In genomic region chr12:58420496-58420895, GRCh38 we compare ENCODE assay signal across 19 cellular contexts.
DNase-seq lines count a peak whose midpoint lies in the region; TF ChIP-seq lines count a peak whose summit lies in the region.
"Had no signal": no experiment of that assay in that cellular context is flagged by ENCODE, and none has a peak within 500 bp of the region (broad histone marks: within the 10 kb centered on the region; RNA-seq: fewer than 3 reads in every experiment).

No MANE protein-coding gene starts in this region.

- intact Hi-C loops in CD14-positive monocyte (cut with micrococcal nuclease) = no loop called here

- H3K36me3 ChIP-seq in SK-N-MC (ENCODE audit: insufficient read depth, low read length) = no peaks in the 10 kb centered on the region
- H3K36me3 ChIP-seq: adrenal gland, left ventricle myocardium inferior, upper lobe of left lung had no signal

- no peak for TF ChIP-seq CTCF in CD14-positive monocyte (IDR thresholded peaks at IDR 0.05)

- H3K27ac Mint-ChIP-seq in CD14-positive monocyte = no peak overlapping the region
- H3K27ac Mint-ChIP-seq: activated CD4-positive, alpha-beta memory T cell treated with anti-CD3 and anti-CD28 coated beads for 36 hours; activated T-helper 1 cell treated with anti-CD3 and anti-CD28 coated beads, Interleukin-12 subunit alpha, Interleukin-12 subunit beta, Interleukin-2, Interleukin-4 antibody, amounts not matched to agents 30 ng/mL and 10 ng/mL and 1 ng/mL, durations not matched to agents 14 hours and 24 hours and 36 hours; CD8-positive, alpha-beta T cell; naive B cell had no signal

- H3K4me1 Mint-ChIP-seq in CD14-positive monocyte = no peaks in the 10 kb centered on the region
- H3K4me1 Mint-ChIP-seq: naive B cell had no signal

- H3K27me3 Mint-ChIP-seq in CD14-positive monocyte (ENCODE audit: low read depth in 3 of 3) = peaks cover 0 to 5% (median 2%) of the 10 kb centered on the region in 3 donors

- no peaks in the 10 kb centered on the region for H3K9me3 ChIP-seq in SK-N-MC (ENCODE audit: low read depth, low read length)
- H3K9me3 ChIP-seq: adrenal gland, left ventricle myocardium inferior, upper lobe of left lung had no signal

- H3K27ac ChIP-seq in SK-N-MC = peak overlapping the region; percentile 58
- H3K27ac ChIP-seq: adrenal gland, left ventricle myocardium inferior, upper lobe of left lung had no signal

- no peaks in the 10 kb centered on the region for H3K36me3 Mint-ChIP-seq in CD14-positive monocyte
- H3K36me3 Mint-ChIP-seq: activated CD4-positive, alpha-beta memory T cell treated with anti-CD3 and anti-CD28 coated beads for 36 hours; CD8-positive, alpha-beta T cell; naive B cell had no signal

- H3K4me3 Mint-ChIP-seq in CD14-positive monocyte = no peak overlapping the region
- H3K4me3 Mint-ChIP-seq: activated CD4-positive, alpha-beta memory T cell treated with anti-CD3 and anti-CD28 coated beads for 36 hours; activated T-helper 1 cell treated with anti-CD3 and anti-CD28 coated beads, Interleukin-12 subunit alpha, Interleukin-12 subunit beta, Interleukin-2, Interleukin-4 antibody, amounts not matched to agents 30 ng/mL and 10 ng/mL and 1 ng/mL, durations not matched to agents 14 hours and 24 hours and 36 hours; CD8-positive, alpha-beta T cell; naive B cell had no signal

- peak overlapping the region; percentile 29 for H3K9ac ChIP-seq in SK-N-MC (ENCODE audit: insufficient read length)

- H3K4me3 ChIP-seq in SK-N-MC = peak overlapping the region; percentile 44; the same call in 1 of the 2 replicates
- H3K4me3 ChIP-seq: adrenal gland, left ventricle myocardium inferior, upper lobe of left lung had no signal

- peaks cover 0 to 4% (median 0%) of the 10 kb centered on the region in 7 donors for H3K9me3 Mint-ChIP-seq in CD14-positive monocyte
- H3K9me3 Mint-ChIP-seq: activated CD4-positive, alpha-beta memory T cell treated with anti-CD3 and anti-CD28 coated beads for 36 hours had no signal

- TF ChIP-seq POLR2A in erythroblast (IDR thresholded peaks at IDR 0.05; ENCODE audit: low read length) = no peak

- peak; percentile 83 for DNase-seq in GM04504 (ENCODE audit: low read depth)
- DNase-seq in SK-N-MC (ENCODE audit: low read depth, low spot score) = peak; percentile 30
- DNase-seq in erythroblast (lab: John Stamatoyannopoulos, UW) = peak; percentile 12 to 19
- DNase-seq in renal cortical epithelial cell (ENCODE audit: low read depth) = peak; percentile 45
- DNase-seq in NCI-H446 (lab: John Stamatoyannopoulos, UW) = no peak
- DNase-seq in HuH-7.5 (ENCODE audit: low spot score) = no peak
- DNase-seq in CD14-positive monocyte (ENCODE audit: low spot score) = no peak
- DNase-seq: activated CD4-positive, alpha-beta memory T cell treated with anti-CD3 and anti-CD28 coated beads for 36 hours; adrenal gland; CD8-positive, alpha-beta T cell; effector memory CD4-positive, alpha-beta T cell; left ventricle myocardium inferior; naive B cell; NCI-H1436 treated with DMSO at 0.1 percent for 48 hours; NCI-H524 treated with DMSO at 0.1 percent for 48 hours; SHP77; stimulated activated CD4-positive, alpha-beta T cell treated with anti-CD3 and anti-CD28 coated beads, Interleukin-2, amount 100 ng/mL, for 48 hours; upper lobe of left lung had no signal

Comparison
In these comparisons a context has a peak if more than half of its experiments do, and no peak if none do; other contexts are left out.
1. DNase-seq: peak in GM04504 (single experiment), SK-N-MC (single experiment), erythroblast (2 of 2) and renal cortical epithelial cell (single experiment); none in NCI-H446 (0 of 2), HuH-7.5 (single experiment) and CD14-positive monocyte (single experiment).